1 cellular context compared by ENCODE assay signal in genomic region chr19:44021221-44021620, GRCh38.
TF ChIP-seq lines count a peak whose summit lies in the region.

No MANE protein-coding gene starts in this region.

TF ChIP-seq in HEK293, 187 proteins besides CTCF, POLR2A, EP300 and RAD21:
- no peak for TF ChIP-seq ZNF324 (tag by site-specific recombination; IDR thresholded peaks at IDR 0.05)
- 0 out of 2 replicates have a peak, but pooled peaks have one; percentile 13 for TF ChIP-seq ZBTB21 (tag by site-specific recombination; IDR thresholded peaks at IDR 0.05)
- TF ChIP-seq, protein P1, sequence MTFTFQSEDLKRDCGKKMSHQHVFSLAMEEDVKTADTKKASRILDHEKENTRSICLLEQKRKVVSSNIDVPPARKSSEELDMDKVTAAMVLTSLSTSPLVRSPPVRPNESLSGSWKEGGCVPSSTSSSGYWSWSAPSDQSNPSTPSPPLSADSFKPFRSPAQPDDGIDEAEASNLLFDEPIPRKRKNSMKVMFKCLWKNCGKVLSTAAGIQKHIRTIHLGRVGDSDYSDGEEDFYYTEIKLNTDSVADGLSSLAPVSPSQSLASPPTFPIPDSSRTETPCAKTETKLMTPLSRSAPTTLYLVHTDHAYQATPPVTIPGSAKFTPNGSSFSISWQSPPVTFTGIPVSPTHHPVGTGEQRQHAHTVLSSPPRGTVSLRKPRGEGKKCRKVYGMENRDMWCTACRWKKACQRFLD (tag by site-specific recombination; IDR thresholded peaks at IDR 0.05), result no peak
